Comparison of ENCODE assay signal across 1 cellular context in genomic region chr1:54230507-54231339, GRCh38.
TF ChIP-seq lines count a peak whose summit lies in the region.

No MANE protein-coding gene starts in this region.

TF ChIP-seq in K562, 482 proteins besides CTCF, POLR2A, EP300 and RAD21 (continued from another document and continues in another):
- no peak for TF ChIP-seq ZFP91 (CRISPR knock-in tag; IDR thresholded peaks at IDR 0.05)
- no peak for TF ChIP-seq TCF3 (CRISPR knock-in tag; IDR thresholded peaks at IDR 0.05)
- TF ChIP-seq NKRF (IDR thresholded peaks at IDR 0.05; ENCODE audit: borderline replicate concordance): no peak
- no peak for TF ChIP-seq CHD7 (IDR thresholded peaks at IDR 0.05; ENCODE audit: low read depth, low read length)
- no peak for TF ChIP-seq SMARCA5 (IDR thresholded peaks at IDR 0.05)
- TF ChIP-seq, protein P1, sequence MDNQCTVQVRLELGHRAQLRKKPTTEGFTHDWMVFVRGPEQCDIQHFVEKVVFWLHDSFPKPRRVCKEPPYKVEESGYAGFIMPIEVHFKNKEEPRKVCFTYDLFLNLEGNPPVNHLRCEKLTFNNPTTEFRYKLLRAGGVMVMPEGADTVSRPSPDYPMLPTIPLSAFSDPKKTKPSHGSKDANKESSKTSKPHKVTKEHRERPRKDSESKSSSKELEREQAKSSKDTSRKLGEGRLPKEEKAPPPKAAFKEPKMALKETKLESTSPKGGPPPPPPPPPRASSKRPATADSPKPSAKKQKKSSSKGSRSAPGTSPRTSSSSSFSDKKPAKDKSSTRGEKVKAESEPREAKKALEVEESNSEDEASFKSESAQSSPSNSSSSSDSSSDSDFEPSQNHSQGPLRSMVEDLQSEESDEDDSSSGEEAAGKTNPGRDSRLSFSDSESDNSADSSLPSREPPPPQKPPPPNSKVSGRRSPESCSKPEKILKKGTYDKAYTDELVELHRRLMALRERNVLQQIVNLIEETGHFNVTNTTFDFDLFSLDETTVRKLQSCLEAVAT (IDR thresholded peaks at IDR 0.05): 0 out of 4 replicates have a peak, but pooled peaks of 1 of the 2 experiments have one; percentile 33
- TF ChIP-seq MAX (CRISPR knock-in tag; IDR thresholded peaks at IDR 0.05): 0 out of 2 replicates have a peak, but pooled peaks have one; percentile 25
- TF ChIP-seq ELF2 (CRISPR knock-in tag; IDR thresholded peaks at IDR 0.05): no peak
- no peak for TF ChIP-seq HMG20B (CRISPR knock-in tag; IDR thresholded peaks at IDR 0.05)
- no peak for TF ChIP-seq FOXM1 (IDR thresholded peaks at IDR 0.05; ENCODE audit: low read depth)
- TF ChIP-seq FOXM1 (CRISPR knock-in tag; IDR thresholded peaks at IDR 0.05; ENCODE audit: low read depth): no peak
- no peak for TF ChIP-seq FOXO4 (CRISPR knock-in tag; IDR thresholded peaks at IDR 0.05)
- TF ChIP-seq NR2F6 (CRISPR knock-in tag; IDR thresholded peaks at IDR 0.05): no peak
- TF ChIP-seq GATAD2B (IDR thresholded peaks at IDR 0.05; ENCODE audit: borderline replicate concordance): no peak
- TF ChIP-seq CEBPZ (IDR thresholded peaks at IDR 0.05; ENCODE audit: borderline replicate concordance, low read depth, low read length): no peak
- no peak for TF ChIP-seq ZNF77 (CRISPR knock-in tag; IDR thresholded peaks at IDR 0.05)
- TF ChIP-seq ZBTB8A (IDR thresholded peaks at IDR 0.05; ENCODE audit: partially characterized antibody): no peak
- TF ChIP-seq RFX5 (IDR thresholded peaks at IDR 0.05; ENCODE audit: low read depth, low read length): no peak
- TF ChIP-seq CCAR2 (IDR thresholded peaks at IDR 0.05; ENCODE audit: low read depth, low read length): no peak
- no peak for TF ChIP-seq ZNF175 (CRISPR knock-in tag; IDR thresholded peaks at IDR 0.05; ENCODE audit: low read depth)
- no peak for TF ChIP-seq ZHX1 (conservative IDR thresholded peaks at IDR 0.05; ENCODE audit: low read length)
- TF ChIP-seq TGIF2 (CRISPR knock-in tag; IDR thresholded peaks at IDR 0.05): no peak
- TF ChIP-seq PCBP1 (IDR thresholded peaks at IDR 0.05; ENCODE audit: low read depth, low read length, poor library complexity, severe bottlenecking): no peak
- no peak for TF ChIP-seq VEZF1 (CRISPR knock-in tag; IDR thresholded peaks at IDR 0.05)
